Comparison of ENCODE assay signal across 2 cellular contexts in the genomic region with DNA sequence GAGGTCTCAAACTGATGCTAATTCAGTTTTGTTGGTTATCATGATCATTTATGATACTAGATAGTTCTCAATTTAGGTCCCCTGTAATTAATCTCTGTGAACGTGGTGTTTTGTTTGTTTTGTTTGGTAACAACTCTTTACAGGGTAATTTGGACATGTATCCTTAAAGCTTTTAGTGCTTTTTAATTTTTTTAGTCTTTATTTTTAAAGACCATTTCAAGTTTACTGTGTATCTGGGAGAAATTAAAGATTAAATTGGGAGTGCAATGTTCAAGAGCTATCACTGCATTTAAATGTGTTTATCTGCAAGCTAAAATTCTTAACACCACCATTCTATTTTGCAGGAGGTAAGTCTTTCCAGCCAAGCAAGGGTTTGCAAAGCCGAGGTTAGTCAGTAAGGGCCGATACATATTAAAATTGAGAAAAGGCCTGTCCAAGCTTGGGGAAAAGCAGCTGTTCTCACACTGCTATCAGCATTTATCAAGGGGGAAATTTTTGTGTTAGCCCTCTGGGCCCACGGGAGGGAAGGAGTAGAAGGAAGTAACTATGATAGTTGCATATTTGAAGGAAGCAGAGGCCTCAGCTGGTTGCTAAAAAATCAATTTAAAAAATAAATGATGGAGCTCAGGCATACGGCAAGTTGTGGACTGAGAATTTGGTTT.
TF ChIP-seq lines count a peak whose summit lies in the region.

No MANE protein-coding gene starts in this region.

TF ChIP-seq in A549, 52 proteins besides CTCF, POLR2A, EP300 and RAD21:
- TF ChIP-seq MYC (IDR thresholded peaks at IDR 0.05; ENCODE audit: borderline replicate concordance, low read length) (no peak), MAZ (IDR thresholded peaks at IDR 0.05; ENCODE audit: borderline replicate concordance, low read depth, low read length) (no peak), SMC3 (IDR thresholded peaks at IDR 0.05) (no peak), EHF (CRISPR knock-in tag; IDR thresholded peaks at IDR 0.05) (no peak), JUN (IDR thresholded peaks at IDR 0.05) (no peak), NPAS2 (CRISPR knock-in tag; IDR thresholded peaks at IDR 0.05; ENCODE audit: borderline replicate concordance) (no peak), JUNB (IDR thresholded peaks at IDR 0.05) (no peak), CBX8 (IDR thresholded peaks at IDR 0.05) (no peak)
- TF ChIP-seq, protein P1, sequence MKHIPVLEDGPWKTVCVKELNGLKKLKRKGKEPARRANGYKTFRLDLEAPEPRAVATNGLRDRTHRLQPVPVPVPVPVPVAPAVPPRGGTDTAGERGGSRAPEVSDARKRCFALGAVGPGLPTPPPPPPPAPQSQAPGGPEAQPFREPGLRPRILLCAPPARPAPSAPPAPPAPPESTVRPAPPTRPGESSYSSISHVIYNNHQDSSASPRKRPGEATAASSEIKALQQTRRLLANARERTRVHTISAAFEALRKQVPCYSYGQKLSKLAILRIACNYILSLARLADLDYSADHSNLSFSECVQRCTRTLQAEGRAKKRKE (CRISPR knock-in tag; IDR thresholded peaks at IDR 0.05; ENCODE audit: low read depth) = no peak

TF ChIP-seq in HCT116, 20 proteins besides CTCF, POLR2A, EP300 and RAD21:
- no peak for TF ChIP-seq EZH2 (IDR thresholded peaks at IDR 0.05)
- no peak for TF ChIP-seq FOSL1 (IDR thresholded peaks at IDR 0.05; ENCODE audit: low read depth)
- TF ChIP-seq ELF1 (IDR thresholded peaks at IDR 0.05; ENCODE audit: borderline replicate concordance, low read depth) = no peak
- TF ChIP-seq YY1 (IDR thresholded peaks at IDR 0.05; ENCODE audit: extremely low read depth, insufficient replicate concordance, low read depth, low read length) = no peak
